In the genomic region with DNA sequence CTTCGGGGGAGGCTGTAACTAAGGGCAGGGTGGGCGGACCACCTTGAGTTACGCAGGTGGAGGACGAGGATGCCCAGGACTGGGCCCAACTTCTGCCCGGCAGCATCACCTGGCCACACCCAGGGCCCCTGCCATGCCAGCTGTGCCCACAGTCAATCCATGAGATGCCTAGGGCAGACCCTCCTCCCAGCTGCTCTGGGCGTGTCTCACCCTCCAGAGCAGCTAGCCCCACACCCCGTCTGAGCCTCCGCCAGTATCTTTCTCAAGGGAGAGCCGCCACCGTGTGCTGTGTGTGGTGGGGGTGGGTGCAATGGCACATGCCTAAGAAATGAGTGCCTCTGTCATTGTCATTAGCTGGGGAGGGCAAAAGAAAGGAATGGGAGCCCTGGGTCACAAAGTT, we compare ENCODE assay signal across 18 cellular contexts. TPM values are rescaled to one million over a fixed set of nuclear protein-coding genes. Genes with fewer than 3 reads are reported as not detected.
A peak's percentile ranks its signal among the peaks of the same experiment; 100 is the strongest.
DNase-seq lines count a peak whose midpoint lies in the region; ATAC-seq, FAIRE-seq and TF ChIP-seq lines count a peak whose summit lies in the region.
"Had no signal": no experiment of that assay in that cellular context is flagged by ENCODE, and none has a peak within 500 bp of the region (broad histone marks: within the 10 kb centered on the region; RNA-seq: fewer than 3 reads in every experiment).

No MANE protein-coding gene starts in this region.

- H3K9me3 ChIP-seq in SK-N-SH, result no peaks in the 10 kb centered on the region
- H3K9me3 ChIP-seq in SJSA1 (replicated peaks), result no peaks in the 10 kb centered on the region
- H3K9me3 ChIP-seq in kidney (ENCODE audit: control insufficient read depth in 1 of 2, low read length in 2 of 2), result no peaks in the 10 kb centered on the region
- H3K9me3 ChIP-seq: A549, body of pancreas had no signal

- H3K4me1 ChIP-seq in SK-N-SH (ENCODE audit: control insufficient read depth in 1 of 2, insufficient read depth in 2 of 2, low read depth in 1 of 2, low read length in 1 of 2), result peaks cover 17 to 68% of the 10 kb centered on the region in 2 experiments
- peaks cover 57% of the 10 kb centered on the region for H3K4me1 ChIP-seq in SJSA1 (replicated peaks)
- peaks cover 8 to 28% of the 10 kb centered on the region in 2 donors for H3K4me1 ChIP-seq in kidney (ENCODE audit: control insufficient read depth in 1 of 2, insufficient read depth in 1 of 2, low read depth in 1 of 2, low read length in 2 of 2)

- TF ChIP-seq CTCF in SK-N-SH (IDR thresholded peaks at IDR 0.05) (no peak), kidney (IDR thresholded peaks at IDR 0.05; ENCODE audit: borderline replicate concordance, extremely low read depth, insufficient read depth) (no peak)

- no peaks in the 10 kb centered on the region for H3K9me2 ChIP-seq in SK-N-SH

- POLR2A ChIA-PET in SK-N-SH (lab: Yijun Ruan, JAX), result no interaction called here

- no peak overlapping the region for H3K9ac ChIP-seq in SK-N-SH
- H3K9ac ChIP-seq in kidney (ENCODE audit: low read length in 2 of 2), result no peak overlapping the region

- H3K4me2 ChIP-seq in SK-N-SH, result peak overlapping the region; percentile 37; the same call in 1 of the 2 replicates
- H3K4me2 ChIP-seq: A549 had no signal

- no peak overlapping the region for H2AFZ ChIP-seq in SK-N-SH (ENCODE audit: low read depth)

- H3K4me3 ChIP-seq in SK-N-SH (ENCODE audit: low read depth in 2 of 2, low read length in 1 of 2) (no peak overlapping the region), SJSA1 (no peak overlapping the region), kidney (ENCODE audit: low read length in 2 of 2) (no peak overlapping the region)
- H3K4me3 ChIP-seq: A549, body of pancreas had no signal

- H3K27ac ChIP-seq in SK-N-SH (ENCODE audit: low read depth in 2 of 2, low read length in 1 of 2) (peak overlapping the region in 1 of 2 experiments; percentile 30; a peak in 2 of 4 replicates), SJSA1 (peak overlapping the region; percentile 93), kidney (ENCODE audit: low read depth in 2 of 2, low read length in 2 of 2) (no peak overlapping the region), temporal lobe (ENCODE audit: low read depth, low read length) (peak overlapping the region; percentile 67)
- H3K27ac ChIP-seq: body of pancreas had no signal

- H3K79me2 ChIP-seq in SK-N-SH (ENCODE audit: insufficient read depth), result peaks cover 4% of the 10 kb centered on the region; the same call in 1 of the 2 replicates

- TF ChIP-seq EP300 in SK-N-SH (IDR thresholded peaks at IDR 0.05; ENCODE audit: borderline replicate concordance in 1 of 2, low read depth in 1 of 2, low read length in 1 of 2), result no peak

- H3F3A ChIP-seq in SK-N-SH (replicated peaks; ENCODE audit: insufficient read depth), result no peaks in the 10 kb centered on the region

- FAIRE-seq in kidney (lab: Jason Lieb, UNC), result no peak
- FAIRE-seq: A549 had no signal

- whole genome bisulfite sequencing in SK-N-SH (ENCODE audit: low lambda C conversion rate), result 92% methylated on average over 9 of the region's 10 CpGs

- no peaks in the 10 kb centered on the region for H3K27me3 ChIP-seq in SK-N-SH (ENCODE audit: insufficient read depth)
- H3K27me3 ChIP-seq in SJSA1 (replicated peaks), result no peaks in the 10 kb centered on the region
- H3K27me3 ChIP-seq: body of pancreas had no signal

- DNase-seq in SK-N-SH (no peak), SJSA1 (ENCODE audit: low read depth in 1 of 2, low spot score in 2 of 2) (peak; percentile 71 to 74), kidney (peak; percentile 52), NCI-H446 treated with DMSO at 0.1 percent for 48 hours (lab: John Stamatoyannopoulos, UW) (no peak), NOMO-1 (lab: John Stamatoyannopoulos, UW; ENCODE audit: unreplicated experiment in 2 of 2) (no peak), kidney glomerular epithelial cell (lab: John Stamatoyannopoulos, UW) (no peak)
- DNase-seq: activated CD4-positive, CD25-positive, alpha-beta regulatory T cell; activated effector memory CD4-positive, alpha-beta T cell treated with anti-CD3 and anti-CD28 coated beads, Interleukin-2, amount 50 U/mL, for 16 hours; body of pancreas; CD8-positive, alpha-beta memory T cell; effector CD4-positive, alpha-beta T cell; GDM1; HCEC 1CT; NCI-H1048; NCI-H446 had no signal

- no peaks in the 10 kb centered on the region for H4K20me1 ChIP-seq in SK-N-SH (ENCODE audit: insufficient read depth)

- intact Hi-C loops in kidney (cut with DNase I), result no loop called here

- CTCF ChIA-PET in SK-N-SH (lab: Yijun Ruan, JAX), result interaction anchor here (0.8 to 6.1 kb wide), 4 partner anchors 8 to 22 kb away, joined by 3 to 27 read pairs (median 4); no protein-coding TSS in a partner anchor

- H3K36me3 ChIP-seq in SK-N-SH (replicated peaks in 1 of 2; ENCODE audit: control insufficient read depth in 1 of 2, insufficient read depth in 2 of 2, low read length in 1 of 2) (no peaks in the 10 kb centered on the region), SJSA1 (peaks cover 71% of the 10 kb centered on the region), kidney (ENCODE audit: control insufficient read depth in 1 of 2, insufficient read depth in 2 of 2, low read length in 2 of 2) (peaks cover 0 to 3% of the 10 kb centered on the region in 2 donors)

- ATAC-seq in SK-N-SH treated with all-trans-retinoic acid at 6 μM for 48 hours, result no peak
- ATAC-seq: A549, body of pancreas had no signal

- no peak for TF ChIP-seq RAD21 in SK-N-SH (IDR thresholded peaks at IDR 0.05; ENCODE audit: low read length)

TF ChIP-seq in SK-N-SH, 30 proteins besides CTCF, POLR2A, EP300 and RAD21:
- no peak for TF ChIP-seq GABPA (IDR thresholded peaks at IDR 0.05; ENCODE audit: low read depth)
- no peak for TF ChIP-seq EZH2phosphoT487 (IDR thresholded peaks at IDR 0.05; ENCODE audit: borderline replicate concordance, low read depth)

TF ChIP-seq in SK-N-SH treated with all-trans-retinoic acid at 6 μM for 48 hours, 23 proteins besides CTCF, POLR2A, EP300 and RAD21 (continues in another document):
- no peak for TF ChIP-seq ZNF8 (CRISPR knock-in tag; IDR thresholded peaks at IDR 0.05)
- no peak for TF ChIP-seq ZFP3 (CRISPR knock-in tag; IDR thresholded peaks at IDR 0.05)
- TF ChIP-seq, protein P1, sequence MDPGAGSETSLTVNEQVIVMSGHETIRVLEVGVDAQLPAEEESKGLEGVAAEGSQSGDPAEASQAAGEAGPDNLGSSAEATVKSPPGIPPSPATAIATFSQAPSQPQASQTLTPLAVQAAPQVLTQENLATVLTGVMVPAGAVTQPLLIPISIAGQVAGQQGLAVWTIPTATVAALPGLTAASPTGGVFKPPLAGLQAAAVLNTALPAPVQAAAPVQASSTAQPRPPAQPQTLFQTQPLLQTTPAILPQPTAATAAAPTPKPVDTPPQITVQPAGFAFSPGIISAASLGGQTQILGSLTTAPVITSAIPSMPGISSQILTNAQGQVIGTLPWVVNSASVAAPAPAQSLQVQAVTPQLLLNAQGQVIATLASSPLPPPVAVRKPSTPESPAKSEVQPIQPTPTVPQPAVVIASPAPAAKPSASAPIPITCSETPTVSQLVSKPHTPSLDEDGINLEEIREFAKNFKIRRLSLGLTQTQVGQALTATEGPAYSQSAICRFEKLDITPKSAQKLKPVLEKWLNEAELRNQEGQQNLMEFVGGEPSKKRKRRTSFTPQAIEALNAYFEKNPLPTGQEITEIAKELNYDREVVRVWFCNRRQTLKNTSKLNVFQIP (CRISPR knock-in tag; IDR thresholded peaks at IDR 0.05; ENCODE audit: borderline replicate concordance, low read depth), result no peak
- TF ChIP-seq SNAI2 (CRISPR knock-in tag; IDR thresholded peaks at IDR 0.05), result no peak
- TF ChIP-seq ZC3H10 (CRISPR knock-in tag; IDR thresholded peaks at IDR 0.05), result no peak
- no peak for TF ChIP-seq CSDC2 (CRISPR knock-in tag; IDR thresholded peaks at IDR 0.05)
- TF ChIP-seq RARB (CRISPR knock-in tag; IDR thresholded peaks at IDR 0.05), result no peak
- TF ChIP-seq ZNF70 (CRISPR knock-in tag; IDR thresholded peaks at IDR 0.05), result no peak
- TF ChIP-seq, protein P2, sequence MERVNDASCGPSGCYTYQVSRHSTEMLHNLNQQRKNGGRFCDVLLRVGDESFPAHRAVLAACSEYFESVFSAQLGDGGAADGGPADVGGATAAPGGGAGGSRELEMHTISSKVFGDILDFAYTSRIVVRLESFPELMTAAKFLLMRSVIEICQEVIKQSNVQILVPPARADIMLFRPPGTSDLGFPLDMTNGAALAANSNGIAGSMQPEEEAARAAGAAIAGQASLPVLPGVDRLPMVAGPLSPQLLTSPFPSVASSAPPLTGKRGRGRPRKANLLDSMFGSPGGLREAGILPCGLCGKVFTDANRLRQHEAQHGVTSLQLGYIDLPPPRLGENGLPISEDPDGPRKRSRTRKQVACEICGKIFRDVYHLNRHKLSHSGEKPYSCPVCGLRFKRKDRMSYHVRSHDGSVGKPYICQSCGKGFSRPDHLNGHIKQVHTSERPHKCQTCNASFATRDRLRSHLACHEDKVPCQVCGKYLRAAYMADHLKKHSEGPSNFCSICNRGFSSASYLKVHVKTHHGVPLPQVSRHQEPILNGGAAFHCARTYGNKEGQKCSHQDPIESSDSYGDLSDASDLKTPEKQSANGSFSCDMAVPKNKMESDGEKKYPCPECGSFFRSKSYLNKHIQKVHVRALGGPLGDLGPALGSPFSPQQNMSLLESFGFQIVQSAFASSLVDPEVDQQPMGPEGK (CRISPR knock-in tag; IDR thresholded peaks at IDR 0.05; ENCODE audit: borderline replicate concordance), result no peak
- TF ChIP-seq GLIS3 (CRISPR knock-in tag; IDR thresholded peaks at IDR 0.05), result no peak
- TF ChIP-seq CREB5 (CRISPR knock-in tag; IDR thresholded peaks at IDR 0.05; ENCODE audit: low read depth), result no peak
- no peak for TF ChIP-seq ESRRG (CRISPR knock-in tag; IDR thresholded peaks at IDR 0.05)

RNA-seq across cellular contexts. Expression of gene HS6ST1, which starts 18.0 kb away (rescaled TPM):
- polyA plus RNA-seq in SK-N-SH (2012; rRNA removed), result 5.2 and 5.9 TPM in 2 replicates
- 2.9 and 4.9 TPM in 2 replicates for polyA plus RNA-seq in SK-N-SH (2012; cell fraction: cytosol; rRNA removed)
- polyA plus RNA-seq in SK-N-SH (2012; cell fraction: nucleus; rRNA removed), result 3.4 and 3.8 TPM in 2 replicates
- 120 and 160 TPM in 2 replicates for total RNA-seq in SJSA1 (2014; rRNA removed; shearing (Covaris generic))
- 73.9 TPM for total RNA-seq in kidney
- 49.6 TPM for polyA plus RNA-seq in kidney (ENCODE audit: insufficient read depth, low read depth, low replicate concordance)
- total RNA-seq in temporal lobe, result 48.7 TPM

Comparison
In these comparisons a context has a peak if more than half of its experiments do, and no peak if none do; other contexts are left out.
1. DNase-seq: peak in SJSA1 (2 of 2) and kidney (single experiment); none in SK-N-SH (single experiment), NCI-H446 treated with DMSO at 0.1 percent for 48 hours (single experiment), NOMO-1 (0 of 2) and kidney glomerular epithelial cell (single experiment).
2. H3K27ac ChIP-seq: peak in SJSA1 (single experiment) and temporal lobe (single experiment); none in kidney (0 of 2).